1 cellular context compared by ENCODE assay signal in genomic region chr15:50219820-50220219, GRCh38.
TF ChIP-seq lines count a peak whose summit lies in the region.

No MANE protein-coding gene starts in this region.

TF ChIP-seq in GM23338, 12 proteins besides CTCF, POLR2A, EP300 and RAD21 (continued from another document):
- no peak for TF ChIP-seq ZNF462 (CRISPR knock-in tag; IDR thresholded peaks at IDR 0.05)
